ENCODE assay signal across 8 cellular contexts in genomic region chr22:41697126-41697775, GRCh38. TPM values are rescaled to one million over a fixed set of nuclear protein-coding genes. Genes with fewer than 3 reads are reported as not detected.
A peak's percentile ranks its signal among the peaks of the same experiment; 100 is the strongest.
DNase-seq lines count a peak whose midpoint lies in the region; ATAC-seq and TF ChIP-seq lines count a peak whose summit lies in the region.

No MANE protein-coding gene starts in this region.

- H4K20me1 ChIP-seq in DOHH2 (ENCODE audit: control insufficient read depth, insufficient read depth, low read depth, low read length) (no peaks in the 10 kb centered on the region), KMS-11 (ENCODE audit: insufficient read depth) (no peaks in the 10 kb centered on the region), PC-3 (ENCODE audit: low read length) (no peaks in the 10 kb centered on the region)

- H3K36me3 ChIP-seq in DOHH2 (ENCODE audit: control insufficient read depth, low read length) (no peaks in the 10 kb centered on the region), KMS-11 (ENCODE audit: insufficient read depth) (no peaks in the 10 kb centered on the region), PC-3 (ENCODE audit: low read depth, low read length) (no peaks in the 10 kb centered on the region)

- H3K9ac ChIP-seq in KMS-11 (peak overlapping the region; percentile 28; the same call in 1 of the 2 replicates), PC-3 (ENCODE audit: low read length) (no peak overlapping the region)

- H2AFZ ChIP-seq in KMS-11 (ENCODE audit: low read depth) = peak overlapping the region; percentile 57
- H2AFZ ChIP-seq in PC-3 (ENCODE audit: low read length) = peak overlapping the region; percentile 57

- DNase-seq in PC-3 (peak; percentile 83), fibroblast of gingiva (ENCODE audit: low read depth) (peak; percentile 77), naive B cell (peak; percentile 85)
- peak; percentile 97 for DNase-seq in activated T-cell treated with anti-CD3 and anti-CD28 coated beads, Interleukin-2, amount 50 U/mL, for 24 hours
- peak; percentile 97 for DNase-seq in stimulated activated CD8-positive, alpha-beta memory T cell treated with anti-CD3 and anti-CD28 coated beads, Interleukin-7, amount 100 ng/mL, for 24 hours (ENCODE audit: low read depth)

- H3K4me2 ChIP-seq in DOHH2 (ENCODE audit: low read length) (peak overlapping the region; percentile 82), KMS-11 (peak overlapping the region; percentile 23), PC-3 (ENCODE audit: low read length) (peak overlapping the region; percentile 61)

- H3K27me3 Mint-ChIP-seq in activated T-cell treated with anti-CD3 and anti-CD28 coated beads, Interleukin-2, amount 50 U/mL, for 24 hours = no peaks in the 10 kb centered on the region
- H3K27me3 Mint-ChIP-seq in naive B cell = no peaks in the 10 kb centered on the region

- peaks cover 4% of the 10 kb centered on the region; the same call in 1 of the 2 replicates for H3K9me3 ChIP-seq in DOHH2 (ENCODE audit: control insufficient read depth, insufficient read depth, low read length)
- H3K9me3 ChIP-seq in PC-3 (ENCODE audit: low read length) = no peaks in the 10 kb centered on the region

- POLR2A ChIA-PET in PC-3 (lab: Charles Lee; ENCODE audit: unreplicated experiment) = interaction anchor here (0.5 kb wide), 1 partner anchor 103 kb away, joined by 3 read pairs; no protein-coding TSS in a partner anchor

- peaks cover 12% of the 10 kb centered on the region for H3K4me1 Mint-ChIP-seq in activated T-cell treated with anti-CD3 and anti-CD28 coated beads, Interleukin-2, amount 50 U/mL, for 24 hours (ENCODE audit: low read depth)
- peaks cover 12 to 18% (median 14%) of the 10 kb centered on the region in 3 donors for H3K4me1 Mint-ChIP-seq in naive B cell

- no peaks in the 10 kb centered on the region for H3K27me3 ChIP-seq in DOHH2 (ENCODE audit: control insufficient read depth, low read length)
- H3K27me3 ChIP-seq in KMS-11 (ENCODE audit: insufficient read depth, low read depth) = no peaks in the 10 kb centered on the region
- H3K27me3 ChIP-seq in PC-3 (ENCODE audit: low read length) = no peaks in the 10 kb centered on the region

- H3K4me3 Mint-ChIP-seq in activated T-cell treated with anti-CD3 and anti-CD28 coated beads, Interleukin-2, amount 50 U/mL, for 24 hours = peak overlapping the region; percentile 37
- H3K4me3 Mint-ChIP-seq in naive B cell = peak overlapping the region; percentile 45 to 90 (median 58)

- ATAC-seq in PC-3 = peak; percentile 93
- peak; percentile 79 to 82 for ATAC-seq in naive B cell (ENCODE audit: low read depth in 2 of 2)
- no peak for ATAC-seq in HG03460 (IDR thresholded peaks at IDR 0.05; ENCODE audit: unreplicated experiment)

- H3K4me3 ChIP-seq in DOHH2 (ENCODE audit: low read length) = peak overlapping the region; percentile 61
- no peak overlapping the region for H3K4me3 ChIP-seq in KMS-11 (IDR thresholded peaks at IDR 0.05; ENCODE audit: insufficient read depth, low read depth, low read length)
- no peak overlapping the region for H3K4me3 ChIP-seq in PC-3 (ENCODE audit: low read length)

- H3K9me2 ChIP-seq in DOHH2 (replicated peaks; ENCODE audit: control insufficient read depth, low read length) (no peaks in the 10 kb centered on the region), PC-3 (replicated peaks; ENCODE audit: low read length) (no peaks in the 10 kb centered on the region)

- H3K79me2 ChIP-seq in DOHH2 (ENCODE audit: control insufficient read depth, low read length) (no peaks in the 10 kb centered on the region), KMS-11 (ENCODE audit: insufficient read depth, low read depth) (no peaks in the 10 kb centered on the region), PC-3 (ENCODE audit: low read length) (no peaks in the 10 kb centered on the region)

- H3K4me1 ChIP-seq in DOHH2 (ENCODE audit: control insufficient read depth, low read length) = peaks cover 31% of the 10 kb centered on the region
- H3K4me1 ChIP-seq in KMS-11 (ENCODE audit: low read depth, poor library complexity, severe bottlenecking) = peaks cover 11% of the 10 kb centered on the region
- 0 out of 2 replicates have a peak, but pooled peaks cover 3% of the 10 kb centered on the region for H3K4me1 ChIP-seq in PC-3 (ENCODE audit: insufficient read depth, low read length)

- TF ChIP-seq CTCF in DOHH2 (IDR thresholded peaks at IDR 0.05; ENCODE audit: low read depth, low read length, poor library complexity, severe bottlenecking) (peak; percentile 97), KMS-11 (conservative IDR thresholded peaks at IDR 0.05; ENCODE audit: low read depth, low read length) (peak; percentile 98), PC-3 (conservative IDR thresholded peaks at IDR 0.05; ENCODE audit: low read depth, low read length) (peak; percentile 93)

- H3K27ac Mint-ChIP-seq in activated T-cell treated with anti-CD3 and anti-CD28 coated beads, Interleukin-2, amount 50 U/mL, for 24 hours = peak overlapping the region; percentile 84
- peak overlapping the region in 5 of 6 donors; percentile 53 to 86 (median 83) for H3K27ac Mint-ChIP-seq in naive B cell

- CTCF ChIA-PET in PC-3 (lab: Charles Lee) = interaction anchor here (0.6 to 1.4 kb wide), 13 partner anchors 10 to 777 kb away, joined by 3 to 9 read pairs (median 6); partner anchors contain the start of genes CCDC134, SREBF2 and TNFRSF13C

- H3K36me3 Mint-ChIP-seq in activated T-cell treated with anti-CD3 and anti-CD28 coated beads, Interleukin-2, amount 50 U/mL, for 24 hours (ENCODE audit: low read depth) = peaks cover 6% of the 10 kb centered on the region
- H3K36me3 Mint-ChIP-seq in naive B cell = no peaks in the 10 kb centered on the region

- H3K9me3 Mint-ChIP-seq in activated T-cell treated with anti-CD3 and anti-CD28 coated beads, Interleukin-2, amount 50 U/mL, for 24 hours = no peaks in the 10 kb centered on the region
- no peaks in the 10 kb centered on the region for H3K9me3 Mint-ChIP-seq in naive B cell

- H3F3A ChIP-seq in DOHH2 (ENCODE audit: control insufficient read depth, insufficient read depth) (peaks cover 5% of the 10 kb centered on the region), PC-3 (ENCODE audit: low read length, unreplicated experiment) (no peaks in the 10 kb centered on the region)

- no TSS peak for BruUV-seq in PC-3 (replicated peaks; lab: Mats Ljungman, UMichigan)

- H3K27ac ChIP-seq in DOHH2 (ENCODE audit: low read depth, low read length) (peak overlapping the region; percentile 19; the same call in 1 of the 2 replicates), KMS-11 (no peak overlapping the region), PC-3 (ENCODE audit: low read length) (no peak overlapping the region)

- intact Hi-C loops in PC-3 (cut with micrococcal nuclease) = loop anchor here (2.0 kb wide), 1 partner anchor 244 kb away; no protein-coding TSS in a partner anchor

RNA-seq across cellular contexts. Expression of gene MEI1, which starts 2.1 kb away (rescaled TPM):
- 1.4 TPM in 1 of 2 replicates, not detected in the other for total RNA-seq in PC-3 (2014; rRNA removed)
- 100 to 1,000 TPM in 1 of 6 donors, 10 to 100 TPM in 5; 75.0 to 160 (median 83.4) TPM for polyA plus RNA-seq in naive B cell (ENCODE audit: low read depth in 6 of 6)

RNA-seq across cellular contexts. Expression of gene SNU13, which starts 8.6 kb away (rescaled TPM):
- total RNA-seq in PC-3 (2014; rRNA removed) = 159 and 173 TPM in 2 replicates
- polyA plus RNA-seq in naive B cell (ENCODE audit: low read depth in 6 of 6) = 100 to 1,000 TPM; 264 to 311 (median 271) TPM

Comparison
In these comparisons a context has a peak if more than half of its experiments do, and no peak if none do; other contexts are left out.
1. H3K4me2 ChIP-seq: peak in every context shown above with its lines; median percentile 82 in DOHH2; 61 in PC-3; 23 in KMS-11.